26 cellular contexts compared by ENCODE assay signal in genomic region chr6:143784316-143784715, GRCh38.
"Had no signal": no experiment of that assay in that cellular context is flagged by ENCODE, and none has a peak within 500 bp of the region (broad histone marks: within the 10 kb centered on the region; RNA-seq: fewer than 3 reads in every experiment).

No MANE protein-coding gene starts in this region.

- H3K9me3 ChIP-seq: right lobe of liver, testis, thyroid gland had no signal

- H3K4me3 ChIP-seq: left lung, lower lobe of right lung, right atrium auricular region, right lobe of liver, stomach, testis, thyroid gland, transverse colon, upper lobe of left lung had no signal

- H3K27ac ChIP-seq: left lung, lower lobe of right lung, right atrium auricular region, right lobe of liver, stomach, testis, thyroid gland, transverse colon, upper lobe of left lung had no signal

- H3K27ac Mint-ChIP-seq: immature natural killer cell; naive thymus-derived CD8-positive, alpha-beta T cell; nephron; progenitor cell of endocrine pancreas; stimulated activated naive B cell treated with anti-CD40 and anti-IgM and Interleukin-4, amounts not matched to agents 10 μg/mL and 1 μg/mL and 100 μg/mL, for 72 hours had no signal

- H3K27me3 Mint-ChIP-seq: naive thymus-derived CD8-positive, alpha-beta T cell; progenitor cell of endocrine pancreas; stimulated activated naive B cell treated with anti-CD40 and anti-IgM and Interleukin-4, amounts not matched to agents 10 μg/mL and 1 μg/mL and 100 μg/mL, for 72 hours had no signal

- H3K4me3 Mint-ChIP-seq: immature natural killer cell; naive thymus-derived CD8-positive, alpha-beta T cell; nephron; neural crest cell; stimulated activated naive B cell treated with anti-CD40 and anti-IgM and Interleukin-4, amounts not matched to agents 10 μg/mL and 1 μg/mL and 100 μg/mL, for 72 hours had no signal

- H3K4me1 Mint-ChIP-seq: immature natural killer cell; naive thymus-derived CD8-positive, alpha-beta T cell; nephron; neural crest cell; stimulated activated naive B cell treated with anti-CD40 and anti-IgM and Interleukin-4, amounts not matched to agents 10 μg/mL and 1 μg/mL and 100 μg/mL, for 72 hours had no signal

- DNase-seq: hypothalamus; immature natural killer cell; kidney; left colon; left lung; lower lobe of right lung; mammary epithelial cell; mesenchymal stem cell; naive thymus-derived CD8-positive, alpha-beta T cell; nucleus accumbens; right lobe of liver; stimulated activated CD4-positive, alpha-beta T cell treated with anti-CD3 and anti-CD28 coated beads, Interleukin-12 subunit alpha, Interleukin-12 subunit beta, amount 100 ng/mL, for 4 hours; stimulated activated CD4-positive, alpha-beta T cell treated with anti-CD3 and anti-CD28 coated beads, Interleukin-15, amount 100 ng/mL, for 24 hours; stimulated activated CD4-positive, alpha-beta T cell treated with anti-CD3 and anti-CD28 coated beads, Interleukin-2, amount 100 ng/mL, for 24 hours; stimulated activated CD4-positive, alpha-beta T cell treated with anti-CD3 and anti-CD28 coated beads, Interleukin-4, amount 100 ng/mL, for 1 hour; stimulated activated naive B cell treated with anti-CD40 and anti-IgM and Interleukin-4, amounts not matched to agents 10 μg/mL and 1 μg/mL and 100 μg/mL, for 72 hours; stimulated activated naive CD8-positive, alpha-beta T cell treated with anti-CD3 and anti-CD28 coated beads, Interleukin-15, Interleukin-2, amounts not matched to agents 100 U/mL and 50 U/mL, for 24 hours; stomach; testis; thyroid gland; transverse colon; upper lobe of left lung had no signal

- H3K27me3 ChIP-seq: left lung, right atrium auricular region, right lobe of liver, stomach, testis, thyroid gland, transverse colon, upper lobe of left lung had no signal

- H3K4me1 ChIP-seq: left lung, lower lobe of right lung, right lobe of liver, stomach, testis, thyroid gland, transverse colon, upper lobe of left lung had no signal
